In genomic region chr20:34090645-34091044, GRCh38 we compare ENCODE assay signal across 16 cellular contexts. TPM values are rescaled to one million over a fixed set of nuclear protein-coding genes. Genes with fewer than 3 reads are reported as not detected.
DNase-seq lines count a peak whose midpoint lies in the region; ATAC-seq and TF ChIP-seq lines count a peak whose summit lies in the region.
"Had no signal": no experiment of that assay in that cellular context is flagged by ENCODE, and none has a peak within 500 bp of the region (broad histone marks: within the 10 kb centered on the region; RNA-seq: fewer than 3 reads in every experiment).

No MANE protein-coding gene starts in this region.

- H3K4me1 ChIP-seq in Caco-2, result no peaks in the 10 kb centered on the region
- no peaks in the 10 kb centered on the region for H3K4me1 ChIP-seq in neural progenitor cell

- no peaks in the 10 kb centered on the region for H3K79me2 ChIP-seq in neural progenitor cell (ENCODE audit: low read depth)

- no peaks in the 10 kb centered on the region for H3K9me3 Mint-ChIP-seq in activated T-cell treated with anti-CD3 and anti-CD28 coated beads, Interleukin-2, amount 50 U/mL, for 24 hours
- H3K9me3 Mint-ChIP-seq in Caco-2 (ENCODE audit: unreplicated experiment) (no peaks in the 10 kb centered on the region), brain (no peaks in the 10 kb centered on the region), neural progenitor cell (no peaks in the 10 kb centered on the region)
- H3K9me3 Mint-ChIP-seq: IgD-negative memory B cell had no signal

- peaks cover 97% of the 10 kb centered on the region for H3K36me3 Mint-ChIP-seq in activated T-cell treated with anti-CD3 and anti-CD28 coated beads, Interleukin-2, amount 50 U/mL, for 24 hours (ENCODE audit: low read depth)
- peaks cover 96% of the 10 kb centered on the region for H3K36me3 Mint-ChIP-seq in Caco-2 (ENCODE audit: insufficient read depth, unreplicated experiment)
- H3K36me3 Mint-ChIP-seq in brain, result peaks cover 86% of the 10 kb centered on the region
- H3K36me3 Mint-ChIP-seq in neural progenitor cell, result peaks cover 46% of the 10 kb centered on the region

- H3K4me3 Mint-ChIP-seq in activated T-cell treated with anti-CD3 and anti-CD28 coated beads, Interleukin-2, amount 50 U/mL, for 24 hours, result no peak overlapping the region
- H3K4me3 Mint-ChIP-seq in Caco-2 (ENCODE audit: unreplicated experiment), result no peak overlapping the region
- no peak overlapping the region for H3K4me3 Mint-ChIP-seq in brain
- no peak overlapping the region for H3K4me3 Mint-ChIP-seq in neural progenitor cell
- H3K4me3 Mint-ChIP-seq: IgD-negative memory B cell had no signal

- POLR2A ChIA-PET in Caco-2 (lab: Charles Lee), result no interaction called here

- intact Hi-C loops in Caco-2 (cut with micrococcal nuclease; ENCODE audit: unreplicated experiment), result no loop called here

- no peaks in the 10 kb centered on the region for H3K9me3 ChIP-seq in Caco-2
- no peaks in the 10 kb centered on the region for H3K9me3 ChIP-seq in neural progenitor cell (ENCODE audit: low read depth)

- TF ChIP-seq CTCF in Caco-2 (IDR thresholded peaks at IDR 0.05; ENCODE audit: insufficient read depth in 1 of 2, low read depth in 1 of 2, low read length in 1 of 2, severe bottlenecking in 1 of 2, unreplicated experiment in 1 of 2) (no peak), brain (conservative IDR thresholded peaks at IDR 0.05) (no peak), neural progenitor cell (IDR thresholded peaks at IDR 0.05) (no peak)

- H4K20me1 ChIP-seq in neural progenitor cell (ENCODE audit: low read depth), result peaks cover 7% of the 10 kb centered on the region

- no TSS peak for BruUV-seq in Caco-2 (replicated peaks; lab: Mats Ljungman, UMichigan)

- H3F3A ChIP-seq in neural progenitor cell (ENCODE audit: low read depth), result peaks cover 44% of the 10 kb centered on the region

- H3K4me3 ChIP-seq in Caco-2 (ENCODE audit: low read depth, low read length) (no peak overlapping the region), neural progenitor cell (no peak overlapping the region)

- peak overlapping the region; percentile 82 for H3K27ac Mint-ChIP-seq in activated T-cell treated with anti-CD3 and anti-CD28 coated beads, Interleukin-2, amount 50 U/mL, for 24 hours
- H3K27ac Mint-ChIP-seq in Caco-2 (ENCODE audit: unreplicated experiment) (peak overlapping the region; percentile 19), brain (peak overlapping the region in 4 of 5 experiments; percentile 43 to 88 (median 58)), neural progenitor cell (no peak overlapping the region)

- H3K36me3 ChIP-seq in Caco-2 (ENCODE audit: control insufficient read depth, insufficient read depth, low read length) (peaks cover 20% of the 10 kb centered on the region), neural progenitor cell (peaks cover 24% of the 10 kb centered on the region)

- H3K27ac ChIP-seq in neural progenitor cell, result peak overlapping the region; percentile 0

- H3K4me1 Mint-ChIP-seq in activated T-cell treated with anti-CD3 and anti-CD28 coated beads, Interleukin-2, amount 50 U/mL, for 24 hours (ENCODE audit: low read depth), result peaks cover 22% of the 10 kb centered on the region
- no peaks in the 10 kb centered on the region for H3K4me1 Mint-ChIP-seq in Caco-2 (ENCODE audit: low read depth, unreplicated experiment)
- peaks cover 15% of the 10 kb centered on the region for H3K4me1 Mint-ChIP-seq in brain
- H3K4me1 Mint-ChIP-seq in neural progenitor cell, result no peaks in the 10 kb centered on the region

- H3K4me2 ChIP-seq in neural progenitor cell, result no peak overlapping the region

- H3K27me3 ChIP-seq in Caco-2 (replicated peaks; ENCODE audit: control insufficient read depth, insufficient read depth, low read length) (no peaks in the 10 kb centered on the region), neural progenitor cell (no peaks in the 10 kb centered on the region)

- CTCF ChIA-PET in Caco-2 (lab: Charles Lee), result no interaction called here

- no peak overlapping the region for H3K9ac ChIP-seq in neural progenitor cell

- H2AFZ ChIP-seq in neural progenitor cell (replicated peaks), result no peak overlapping the region

- ATAC-seq in HG03432 (IDR thresholded peaks at IDR 0.05; ENCODE audit: unreplicated experiment) (no peak), GM18520 (IDR thresholded peaks at IDR 0.05; ENCODE audit: unreplicated experiment) (no peak)

- DNase-seq in activated T-cell treated with anti-CD3 and anti-CD28 coated beads, Interleukin-2, amount 50 U/mL, for 24 hours, result no peak
- DNase-seq in activated T-cell treated with anti-CD3 and anti-CD28 coated beads, Interleukin-2, amount 50 U/mL, for 1 hour, result no peak
- DNase-seq in Caco-2 (peak in 1 of 2 experiments; percentile 14), neural progenitor cell (ENCODE audit: low spot score) (no peak), NCI-H2107 (lab: John Stamatoyannopoulos, UW) (no peak)
- DNase-seq: C1 segment of cervical spinal cord, COR-L47, DMS53, HCEC 1CT, MV-4-11, NCI-H1417 treated with DMSO at 0.1 percent for 48 hours, NCI-H524 treated with DMSO at 0.1 percent for 48 hours had no signal

- no peaks in the 10 kb centered on the region for H3K27me3 Mint-ChIP-seq in activated T-cell treated with anti-CD3 and anti-CD28 coated beads, Interleukin-2, amount 50 U/mL, for 24 hours
- H3K27me3 Mint-ChIP-seq in Caco-2 (ENCODE audit: insufficient read depth, unreplicated experiment) (no peaks in the 10 kb centered on the region), brain (no peaks in the 10 kb centered on the region), neural progenitor cell (ENCODE audit: insufficient read depth, low read depth) (no peaks in the 10 kb centered on the region)
- H3K27me3 Mint-ChIP-seq: IgD-negative memory B cell had no signal

RNA-seq across cellular contexts. Expression of gene EIF2S2, which starts 21.4 kb away (rescaled TPM):
- 291 and 299 TPM in 2 replicates for total RNA-seq in Caco-2 (2022)
- polyA plus RNA-seq in brain (ENCODE audit: insufficient read depth, low read depth, low replicate concordance), result 56.2 TPM
- 71.0 and 114 TPM in 2 replicates for total RNA-seq in neural progenitor cell (ENCODE audit: low replicate concordance)
